Comparison of ENCODE assay signal across 13 cellular contexts in genomic region chr3:197953325-197953724, GRCh38. TPM values are rescaled to one million over a fixed set of nuclear protein-coding genes. Genes with fewer than 3 reads are reported as not detected.
DNase-seq lines count a peak whose midpoint lies in the region; ATAC-seq and TF ChIP-seq lines count a peak whose summit lies in the region.
"Had no signal": no experiment of that assay in that cellular context is flagged by ENCODE, and none has a peak within 500 bp of the region (broad histone marks: within the 10 kb centered on the region; RNA-seq: fewer than 3 reads in every experiment).

No MANE protein-coding gene starts in this region.

- peaks cover 74% of the 10 kb centered on the region for H3F3A ChIP-seq in DOHH2 (ENCODE audit: control insufficient read depth, insufficient read depth)

- no peaks in the 10 kb centered on the region for H3K9me3 Mint-ChIP-seq in activated CD4-positive, alpha-beta memory T cell treated with anti-CD3 and anti-CD28 coated beads, Interleukin-2, amount 10 ng/mL, durations not matched to agents 7 days and 5 days

- peaks cover 6% of the 10 kb centered on the region; the same call in 1 of the 2 replicates for H4K20me1 ChIP-seq in DOHH2 (ENCODE audit: control insufficient read depth, insufficient read depth, low read depth, low read length)

- peaks cover 53% of the 10 kb centered on the region for H3K36me3 ChIP-seq in ACC112 (ENCODE audit: insufficient read depth, low read length)
- H3K36me3 ChIP-seq in DOHH2 (ENCODE audit: control insufficient read depth, low read length): peaks cover 81% of the 10 kb centered on the region

- ATAC-seq in GM21723 (IDR thresholded peaks at IDR 0.05; ENCODE audit: unreplicated experiment) (no peak), HG03460 (IDR thresholded peaks at IDR 0.05; ENCODE audit: unreplicated experiment) (no peak)
- ATAC-seq: pancreas, upper lobe of right lung had no signal

- no peak overlapping the region for H2AFZ ChIP-seq in ACC112 (ENCODE audit: low read length, unreplicated experiment)

- no peak for DNase-seq in activated CD4-positive, alpha-beta memory T cell treated with anti-CD3 and anti-CD28 coated beads, Interleukin-2, amount 10 ng/mL, durations not matched to agents 7 days and 5 days
- DNase-seq in lung microvascular endothelial cell (ENCODE audit: low read depth in 2 of 2): peak; percentile 31 to 50
- no peak for DNase-seq in stimulated activated naive CD4-positive, alpha-beta T cell treated with Interleukin-2 at 50 U/mL for 16 hours (lab: John Stamatoyannopoulos, UW)
- DNase-seq in stimulated activated CD4-positive, alpha-beta T cell treated with anti-CD3 and anti-CD28 coated beads, Interleukin-12 subunit alpha, Interleukin-12 subunit beta, amount 100 ng/mL, for 4 hours: no peak
- DNase-seq: DMS153, NCI-H774, pancreas, T1000, upper lobe of right lung had no signal

- H3K27ac ChIP-seq in ACC112 (ENCODE audit: low read depth, low read length) (peak overlapping the region; percentile 23), DOHH2 (ENCODE audit: low read depth, low read length) (no peak overlapping the region)
- H3K27ac ChIP-seq: pancreas, upper lobe of right lung had no signal

- no peak for TF ChIP-seq CTCF in DOHH2 (IDR thresholded peaks at IDR 0.05; ENCODE audit: low read depth, low read length, poor library complexity, severe bottlenecking)

- H3K4me3 ChIP-seq in ACC112 (ENCODE audit: low read depth, low read length) (peak overlapping the region; percentile 13), DOHH2 (ENCODE audit: low read length) (no peak overlapping the region)
- H3K4me3 ChIP-seq: pancreas, upper lobe of right lung had no signal

- H3K4me3 Mint-ChIP-seq in activated CD4-positive, alpha-beta memory T cell treated with anti-CD3 and anti-CD28 coated beads, Interleukin-2, amount 10 ng/mL, durations not matched to agents 7 days and 5 days: peak overlapping the region; percentile 46

- peaks cover 65% of the 10 kb centered on the region for H3K4me1 Mint-ChIP-seq in activated CD4-positive, alpha-beta memory T cell treated with anti-CD3 and anti-CD28 coated beads, Interleukin-2, amount 10 ng/mL, durations not matched to agents 7 days and 5 days

- H3K36me3 Mint-ChIP-seq in activated CD4-positive, alpha-beta memory T cell treated with anti-CD3 and anti-CD28 coated beads, Interleukin-2, amount 10 ng/mL, durations not matched to agents 7 days and 5 days (ENCODE audit: low read depth): peaks cover 77% of the 10 kb centered on the region

- no peaks in the 10 kb centered on the region for H3K9me2 ChIP-seq in DOHH2 (replicated peaks; ENCODE audit: control insufficient read depth, low read length)

- no peaks in the 10 kb centered on the region for H3K9me3 ChIP-seq in DOHH2 (ENCODE audit: control insufficient read depth, insufficient read depth, low read length)
- H3K9me3 ChIP-seq: pancreas, upper lobe of right lung had no signal

- H3K4me1 ChIP-seq in ACC112 (ENCODE audit: control insufficient read depth, insufficient read depth, low read length, unreplicated experiment) (peaks cover 48% of the 10 kb centered on the region), DOHH2 (ENCODE audit: control insufficient read depth, low read length) (peaks cover 43% of the 10 kb centered on the region)

- CTCF ChIA-PET in activated CD4-positive, alpha-beta memory T cell treated with anti-CD3 and anti-CD28 coated beads, Interleukin-2, amount 10 ng/mL, durations not matched to agents 7 days and 5 days (lab: Charles Lee): no interaction called here

- peak overlapping the region; percentile 3 for H3K4me2 ChIP-seq in DOHH2 (ENCODE audit: low read length)

- peak overlapping the region; percentile 27 for H3K27ac Mint-ChIP-seq in activated CD4-positive, alpha-beta memory T cell treated with anti-CD3 and anti-CD28 coated beads, Interleukin-2, amount 10 ng/mL, durations not matched to agents 7 days and 5 days

- no peaks in the 10 kb centered on the region for H3K27me3 Mint-ChIP-seq in activated CD4-positive, alpha-beta memory T cell treated with anti-CD3 and anti-CD28 coated beads, Interleukin-2, amount 10 ng/mL, durations not matched to agents 7 days and 5 days

- H3K27me3 ChIP-seq in ACC112 (ENCODE audit: insufficient read depth, low read length) (no peaks in the 10 kb centered on the region), DOHH2 (ENCODE audit: control insufficient read depth, low read length) (no peaks in the 10 kb centered on the region; the same call in 1 of the 2 replicates)
- H3K27me3 ChIP-seq: pancreas, upper lobe of right lung had no signal

- POLR2A ChIA-PET in activated CD4-positive, alpha-beta memory T cell treated with anti-CD3 and anti-CD28 coated beads, Interleukin-2, amount 10 ng/mL, durations not matched to agents 7 days and 5 days (lab: Charles Lee): no interaction called here

- H3K79me2 ChIP-seq in ACC112 (ENCODE audit: control insufficient read depth, insufficient read depth, low read length, unreplicated experiment): peaks cover 49% of the 10 kb centered on the region
- peaks cover 49% of the 10 kb centered on the region for H3K79me2 ChIP-seq in DOHH2 (ENCODE audit: control insufficient read depth, low read length)

RNA-seq across cellular contexts. Expression of gene RPL35A, which starts 3.3 kb away (rescaled TPM):
- 100 to 1,000 TPM; 931 to 944 TPM for total RNA-seq in activated CD4-positive, alpha-beta memory T cell treated with anti-CD3 and anti-CD28 coated beads, Interleukin-2, amount 10 ng/mL, durations not matched to agents 7 days and 5 days
- 598 and 845 TPM in 2 replicates for total RNA-seq in lung microvascular endothelial cell

RNA-seq across cellular contexts. Expression of gene LMLN, which starts 6.7 kb away (rescaled TPM):
- 1 to 10 TPM; 2.3 to 3.0 TPM for total RNA-seq in activated CD4-positive, alpha-beta memory T cell treated with anti-CD3 and anti-CD28 coated beads, Interleukin-2, amount 10 ng/mL, durations not matched to agents 7 days and 5 days
- 1.1 and 2.6 TPM in 2 replicates for total RNA-seq in lung microvascular endothelial cell

Comparison
In these comparisons a context has a peak if more than half of its experiments do, and no peak if none do; other contexts are left out.
1. DNase-seq: peak in lung microvascular endothelial cell (2 of 2); none in activated CD4-positive, alpha-beta memory T cell treated with anti-CD3 and anti-CD28 coated beads, Interleukin-2, amount 10 ng/mL, durations not matched to agents 7 days and 5 days (single experiment), stimulated activated naive CD4-positive, alpha-beta T cell treated with Interleukin-2 at 50 U/mL for 16 hours (single experiment) and stimulated activated CD4-positive, alpha-beta T cell treated with anti-CD3 and anti-CD28 coated beads, Interleukin-12 subunit alpha, Interleukin-12 subunit beta, amount 100 ng/mL, for 4 hours (single experiment).